10 cellular contexts compared by ENCODE assay signal in genomic region chr13:34748078-34748477, GRCh38.
A peak's percentile ranks its signal among the peaks of the same experiment; 100 is the strongest.
DNase-seq lines count a peak whose midpoint lies in the region; TF ChIP-seq lines count a peak whose summit lies in the region.
"Had no signal": no experiment of that assay in that cellular context is flagged by ENCODE, and none has a peak within 500 bp of the region (broad histone marks: within the 10 kb centered on the region; RNA-seq: fewer than 3 reads in every experiment).

No MANE protein-coding gene starts in this region.

- H3K4me1 ChIP-seq in mucosa of stomach (ENCODE audit: control insufficient read depth, insufficient read depth, low read length), result peaks cover 27% of the 10 kb centered on the region
- H3K4me1 ChIP-seq: foreskin keratinocyte had no signal

- peak; percentile 64 for DNase-seq in DMS79 treated with DMSO at 0.1 percent for 48 hours (lab: John Stamatoyannopoulos, UW)
- DNase-seq in NCI-H2029 (lab: John Stamatoyannopoulos, UW), result peak; percentile 71
- DNase-seq in epithelial cell of esophagus (ENCODE audit: low read depth), result peak; percentile 49
- no peak for DNase-seq in stimulated activated naive CD4-positive, alpha-beta T cell treated with Interleukin-2 at 50 U/mL for 16 hours (lab: John Stamatoyannopoulos, UW)
- no peak for DNase-seq in LoVo (ENCODE audit: low spot score)
- no peak for DNase-seq in SK-N-DZ (ENCODE audit: low spot score)
- no peak for DNase-seq in CD1c-positive myeloid dendritic cell (ENCODE audit: extremely low spot score)
- DNase-seq: activated CD4-positive, alpha-beta T cell treated with anti-CD3 and anti-CD28 coated beads, Interleukin-2, amount 50 U/mL, for 4 hours; foreskin keratinocyte had no signal

- H3K9me3 ChIP-seq in mucosa of stomach (ENCODE audit: control insufficient read depth, low read length), result no peaks in the 10 kb centered on the region

- TF ChIP-seq CTCF in epithelial cell of esophagus (IDR thresholded peaks at IDR 0.05; ENCODE audit: insufficient read depth, low read depth, low read length, missing control alignments), result no peak

- H3K9ac ChIP-seq in mucosa of stomach (ENCODE audit: low read length), result no peak overlapping the region

- no peak overlapping the region for H3K4me3 ChIP-seq in epithelial cell of esophagus (ENCODE audit: low read length)
- H3K4me3 ChIP-seq in mucosa of stomach (ENCODE audit: low read length), result peak overlapping the region; percentile 29

- H3K36me3 ChIP-seq in mucosa of stomach (ENCODE audit: control insufficient read depth, insufficient read depth, low read length), result no peaks in the 10 kb centered on the region

- no peaks in the 10 kb centered on the region for H3K27me3 ChIP-seq in mucosa of stomach (ENCODE audit: control insufficient read depth, insufficient read depth, low read length)

Comparison
In these comparisons a context has a peak if more than half of its experiments do, and no peak if none do; other contexts are left out.
1. DNase-seq: peak in DMS79 treated with DMSO at 0.1 percent for 48 hours (single experiment), NCI-H2029 (single experiment) and epithelial cell of esophagus (single experiment); none in stimulated activated naive CD4-positive, alpha-beta T cell treated with Interleukin-2 at 50 U/mL for 16 hours (single experiment), LoVo (single experiment), SK-N-DZ (single experiment) and CD1c-positive myeloid dendritic cell (single experiment).